18 cellular contexts compared by ENCODE assay signal in the genomic region with DNA sequence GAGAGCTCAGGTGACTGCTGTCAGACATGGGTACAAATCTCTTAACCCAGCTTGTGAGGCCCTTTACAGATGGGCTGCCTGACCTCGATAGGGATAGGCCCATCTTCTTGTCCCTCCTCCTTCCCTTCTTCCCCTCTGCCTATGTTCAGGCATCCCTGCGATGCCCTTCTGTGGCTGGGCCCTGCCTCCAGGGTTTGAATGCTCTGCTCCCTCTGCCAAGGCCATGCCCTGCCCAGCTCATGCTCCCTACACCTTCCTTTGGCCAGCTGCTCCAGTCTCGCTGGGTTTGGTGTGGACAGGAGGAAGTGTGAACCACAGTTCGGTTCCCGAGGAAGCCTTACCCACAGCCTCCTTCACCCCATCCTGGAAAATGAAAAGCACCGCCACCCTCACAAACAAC. TPM values are rescaled to one million over a fixed set of nuclear protein-coding genes. Genes with fewer than 3 reads are reported as not detected.
A peak's percentile ranks its signal among the peaks of the same experiment; 100 is the strongest.
DNase-seq lines count a peak whose midpoint lies in the region; ATAC-seq, FAIRE-seq and TF ChIP-seq lines count a peak whose summit lies in the region.
"Had no signal": no experiment of that assay in that cellular context is flagged by ENCODE, and none has a peak within 500 bp of the region (broad histone marks: within the 10 kb centered on the region; RNA-seq: fewer than 3 reads in every experiment).

No MANE protein-coding gene starts in this region.

- H3K4me2 ChIP-seq in neural progenitor cell: no peak overlapping the region

- H3K9me3 Mint-ChIP-seq in central memory CD8-positive, alpha-beta T cell: no peaks in the 10 kb centered on the region
- no peaks in the 10 kb centered on the region for H3K9me3 Mint-ChIP-seq in neural progenitor cell
- H3K9me3 Mint-ChIP-seq: activated naive CD4-positive, alpha-beta T cell treated with anti-CD3 and anti-CD28 coated beads, Interleukin-2, amount 50 U/mL, for 72 hours; GM23338 had no signal

- H3K9ac ChIP-seq in neural progenitor cell: no peak overlapping the region

- peaks cover 74% of the 10 kb centered on the region for H3K4me1 Mint-ChIP-seq in central memory CD8-positive, alpha-beta T cell
- peaks cover 17% of the 10 kb centered on the region for H3K4me1 Mint-ChIP-seq in neural progenitor cell

- peak; percentile 11 for ATAC-seq in Right ventricle myocardium superior (ENCODE audit: poor library complexity)
- ATAC-seq in left cardiac atrium: no peak
- ATAC-seq in central memory CD8-positive, alpha-beta T cell (replicated peaks; ENCODE audit: extremely low read depth, poor library complexity, severe bottlenecking): no peak
- ATAC-seq in aorta (ENCODE audit: low FRiP score): no peak
- ATAC-seq in right lobe of liver: no peak
- ATAC-seq: activated naive CD4-positive, alpha-beta T cell treated with anti-CD3 and anti-CD28 coated beads, Interleukin-2, amount 50 U/mL, for 72 hours had no signal

- H3K79me2 ChIP-seq in neural progenitor cell (ENCODE audit: low read depth): peaks cover 31% of the 10 kb centered on the region

- no peak overlapping the region for H2AFZ ChIP-seq in neural progenitor cell (replicated peaks)
- H2AFZ ChIP-seq: GM23338 had no signal

- H3K4me3 ChIP-seq in neural progenitor cell (no peak overlapping the region), aorta (ENCODE audit: low read length in 2 of 2) (no peak overlapping the region), right lobe of liver (no peak overlapping the region)
- H3K4me3 ChIP-seq: GM23338 had no signal

- DNase-seq in Right ventricle myocardium superior: peak; percentile 51
- no peak for DNase-seq in left cardiac atrium
- DNase-seq in central memory CD8-positive, alpha-beta T cell (ENCODE audit: low spot score in 2 of 2): no peak
- DNase-seq in neural progenitor cell (ENCODE audit: low spot score): no peak
- no peak for DNase-seq in aorta
- DNase-seq in GM12892 (ENCODE audit: insufficient read length): no peak
- no peak for DNase-seq in SHP77 treated with DMSO at 0.1 percent for 48 hours (lab: John Stamatoyannopoulos, UW)
- no peak for DNase-seq in right lobe of liver
- DNase-seq: cerebellar nuclear complex; glutamatergic neuron; NCI-H1105 treated with DMSO at 0.1 percent for 48 hours; NCI-H2227 treated with DMSO at 0.1 percent for 48 hours; stimulated activated CD4-positive, alpha-beta T cell treated with anti-CD3 and anti-CD28 coated beads, Interleukin-2, amount 100 ng/mL, for 48 hours had no signal

- no peaks in the 10 kb centered on the region for H3K36me3 ChIP-seq in neural progenitor cell
- no peaks in the 10 kb centered on the region for H3K36me3 ChIP-seq in aorta (ENCODE audit: control insufficient read depth in 1 of 2, insufficient read depth in 2 of 2, low read length in 1 of 2)
- no peaks in the 10 kb centered on the region for H3K36me3 ChIP-seq in right lobe of liver

- FAIRE-seq in GM12892 (lab: Jason Lieb, UNC): no peak

- H3K4me1 ChIP-seq in neural progenitor cell: peaks cover 11% of the 10 kb centered on the region
- peaks cover 16% of the 10 kb centered on the region in 2 donors for H3K4me1 ChIP-seq in aorta (ENCODE audit: control insufficient read depth in 1 of 2, insufficient read depth in 2 of 2, low read length in 2 of 2)
- peaks cover 0 to 70% (median 34%) of the 10 kb centered on the region in 4 donors for H3K4me1 ChIP-seq in right lobe of liver

- H3K27me3 ChIP-seq in neural progenitor cell (peaks cover 4% of the 10 kb centered on the region), aorta (ENCODE audit: control insufficient read depth in 1 of 2, insufficient read depth in 2 of 2, low read length in 1 of 2) (no peaks in the 10 kb centered on the region), right lobe of liver (no peaks in the 10 kb centered on the region)

- no peaks in the 10 kb centered on the region for H3K27me3 Mint-ChIP-seq in central memory CD8-positive, alpha-beta T cell
- peaks cover 3% of the 10 kb centered on the region for H3K27me3 Mint-ChIP-seq in neural progenitor cell (ENCODE audit: insufficient read depth, low read depth)

- peaks cover 52% of the 10 kb centered on the region for H4K20me1 ChIP-seq in neural progenitor cell (ENCODE audit: low read depth)

- TF ChIP-seq CTCF in neural progenitor cell (IDR thresholded peaks at IDR 0.05) (no peak), right lobe of liver (IDR thresholded peaks at IDR 0.05) (no peak)

- peaks cover 2% of the 10 kb centered on the region for H3K36me3 Mint-ChIP-seq in central memory CD8-positive, alpha-beta T cell (ENCODE audit: insufficient read depth)
- H3K36me3 Mint-ChIP-seq in neural progenitor cell: no peaks in the 10 kb centered on the region

- H3K4me3 Mint-ChIP-seq in central memory CD8-positive, alpha-beta T cell: peak overlapping the region; percentile 80
- H3K4me3 Mint-ChIP-seq in neural progenitor cell: no peak overlapping the region
- H3K4me3 Mint-ChIP-seq: GM23338 had no signal

- H3K27ac ChIP-seq in neural progenitor cell (no peak overlapping the region), aorta (ENCODE audit: low read depth in 1 of 2, low read length in 2 of 2) (peak overlapping the region; percentile 65 to 89), right lobe of liver (peak overlapping the region in 1 of 3 donors; percentile 12)

- no peaks in the 10 kb centered on the region for H3K9me3 ChIP-seq in neural progenitor cell (ENCODE audit: low read depth)
- no peaks in the 10 kb centered on the region for H3K9me3 ChIP-seq in aorta (ENCODE audit: control insufficient read depth, low read length)
- no peaks in the 10 kb centered on the region for H3K9me3 ChIP-seq in right lobe of liver

- H3F3A ChIP-seq in neural progenitor cell (ENCODE audit: low read depth): no peaks in the 10 kb centered on the region

- peak overlapping the region; percentile 79 for H3K27ac Mint-ChIP-seq in central memory CD8-positive, alpha-beta T cell (ENCODE audit: low read depth)
- H3K27ac Mint-ChIP-seq in neural progenitor cell: peak overlapping the region; percentile 74
- H3K27ac Mint-ChIP-seq: activated naive CD4-positive, alpha-beta T cell treated with anti-CD3 and anti-CD28 coated beads, Interleukin-2, amount 50 U/mL, for 72 hours; GM23338 had no signal

- intact Hi-C loops in Right ventricle myocardium superior (cut with DNase I) (no loop called here), left cardiac atrium (cut with DNase I) (no loop called here), aorta (cut with DNase I) (loop anchor here in 1 of 2 donors (5.0 kb wide), 1 partner anchor 384 kb away; no protein-coding TSS in a partner anchor), right lobe of liver (cut with DNase I) (no loop called here)

- 74 to 86% methylated on average over 6 of the region's 6 CpGs for WGBS in aorta, 2 donors
- WGBS in right lobe of liver (ENCODE audit: insufficient coverage, low coverage, low lambda C conversion rate, missing lambda C conversion rate): 84% methylated on average over 6 of the region's 6 CpGs

- TF ChIP-seq POLR2A in GM12892 (IDR thresholded peaks at IDR 0.05; ENCODE audit: low read depth, low read length): no peak
- no peak for TF ChIP-seq POLR2A in right lobe of liver (IDR thresholded peaks at IDR 0.05)

RNA-seq across cellular contexts. Expression of a gene that starts 4.3 kb away (rescaled TPM):
- total RNA-seq in Right ventricle myocardium superior (120 TPM), left cardiac atrium (10 to 100 TPM; 64.4 to 91.9 TPM), neural progenitor cell (ENCODE audit: low replicate concordance) (6.8 and 11.4 TPM in 2 replicates), aorta (10 to 100 TPM; 75.5 to 91.8 TPM), right lobe of liver (10 to 100 TPM; 16.0 to 22.0 (median 21.0) TPM)
- 10 to 100 TPM; 15.9 to 27.9 TPM for polyA plus RNA-seq in aorta
- 4.5 TPM for polyA plus RNA-seq in GM12892 (2012; ENCODE audit: missing spikeins)

RNA-seq across cellular contexts. Expression of a gene that starts 35.9 kb away (rescaled TPM):
- total RNA-seq in Right ventricle myocardium superior (not detected), left cardiac atrium (under 1 TPM; 0.08 to 0.09 TPM), neural progenitor cell (ENCODE audit: low replicate concordance) (not detected in 2 replicates), aorta (under 1 TPM; 0.26 to 0.63 TPM), right lobe of liver (under 1 TPM in 3 of 6 experiments, not detected in 3; 0.02 to 0.06 (median 0.04) TPM)
- not detected for polyA plus RNA-seq in aorta
- polyA plus RNA-seq in GM12892 (2012; ENCODE audit: missing spikeins): 0.04 TPM
- total RNA-seq: activated naive CD4-positive, alpha-beta T cell treated with anti-CD3 and anti-CD28 coated beads, Interleukin-2, amount 50 U/mL, for 72 hours; GM23338; kidney epithelial cell; pulmonary artery endothelial cell had no signal
- polyA plus RNA-seq: AG04450, GM23338 had no signal

RNA-seq across cellular contexts. Expression of a gene that starts 48.1 kb away (rescaled TPM):
- total RNA-seq in Right ventricle myocardium superior: 0.22 TPM
- total RNA-seq in left cardiac atrium: 1 to 10 TPM in 1 of 2 donors, under 1 TPM in 1; 0.39 to 2.6 TPM
- not detected in 2 replicates for total RNA-seq in neural progenitor cell (ENCODE audit: low replicate concordance)
- 1 to 10 TPM; 1.4 to 2.8 TPM for total RNA-seq in aorta
- polyA plus RNA-seq in aorta: 1 to 10 TPM in 1 of 2 donors, not detected in 1; 2.9 TPM
- polyA plus RNA-seq in GM12892 (2012; ENCODE audit: missing spikeins): 0.23 TPM
- 1 to 10 TPM in 2 of 6 experiments, under 1 TPM in 3, not detected in 1; 0.37 to 1.4 (median 0.76) TPM for total RNA-seq in right lobe of liver
- total RNA-seq: GM23338, kidney epithelial cell, pulmonary artery endothelial cell had no signal
- polyA plus RNA-seq: AG04450 had no signal
